Comparison of ENCODE assay signal across 20 cellular contexts in genomic region chr12:104938371-104938770, GRCh38. TPM values are rescaled to one million over a fixed set of nuclear protein-coding genes. Genes with fewer than 3 reads are reported as not detected.
DNase-seq lines count a peak whose midpoint lies in the region; ATAC-seq, FAIRE-seq and TF ChIP-seq lines count a peak whose summit lies in the region.
"Had no signal": no experiment of that assay in that cellular context is flagged by ENCODE, and none has a peak within 500 bp of the region (broad histone marks: within the 10 kb centered on the region; RNA-seq: fewer than 3 reads in every experiment).

No MANE protein-coding gene starts in this region.

- TF ChIP-seq CTCF in right lobe of liver (IDR thresholded peaks at IDR 0.05) (no peak), HepG2 (CRISPR knock-in tag; IDR thresholded peaks at IDR 0.05) (no peak), astrocyte (IDR thresholded peaks at IDR 0.05; ENCODE audit: insufficient read depth, low read depth, low read length) (no peak), natural killer cell (IDR thresholded peaks at IDR 0.05) (no peak)

- no peak overlapping the region for H3K4me3 ChIP-seq in right lobe of liver
- no peak overlapping the region for H3K4me3 ChIP-seq in HepG2 (replicated peaks in 1 of 3; ENCODE audit: insufficient read depth in 1 of 3, low read depth in 2 of 3, low read length in 3 of 3)
- no peak overlapping the region for H3K4me3 ChIP-seq in astrocyte (ENCODE audit: insufficient read depth, low read depth, low read length)
- H3K4me3 ChIP-seq in small intestine (ENCODE audit: low read depth in 1 of 2, low read length in 2 of 2), result no peak overlapping the region
- H3K4me3 ChIP-seq: A549, SK-N-MC, testis had no signal

- H3K9me3 Mint-ChIP-seq in astrocyte (ENCODE audit: unreplicated experiment), result peaks cover under 1% of the 10 kb centered on the region
- no peaks in the 10 kb centered on the region for H3K9me3 Mint-ChIP-seq in natural killer cell

- no TSS peak for BruUV-seq in HepG2 (replicated peaks; lab: Mats Ljungman, UMichigan)

- H3K27ac ChIP-seq in right lobe of liver, result peak overlapping the region in 2 of 3 donors; percentile 75 to 91
- no peak overlapping the region for H3K27ac ChIP-seq in HepG2 (ENCODE audit: extremely low read length, insufficient read depth, low read length)
- no peak overlapping the region for H3K27ac ChIP-seq in astrocyte (ENCODE audit: low read depth, low read length)
- no peak overlapping the region for H3K27ac ChIP-seq in small intestine (ENCODE audit: low read depth in 1 of 2, low read length in 1 of 2)
- H3K27ac ChIP-seq: A549, SK-N-MC, testis had no signal

- no peaks in the 10 kb centered on the region for H3K79me2 ChIP-seq in HepG2 (ENCODE audit: insufficient read depth, low read length)
- H3K79me2 ChIP-seq in astrocyte (ENCODE audit: insufficient read depth, low read length), result no peaks in the 10 kb centered on the region

- TF ChIP-seq EP300 in HepG2 (IDR thresholded peaks at IDR 0.05; ENCODE audit: low read depth in 2 of 2, low read length in 2 of 2) (no peak), HepG2 (CRISPR knock-in tag; IDR thresholded peaks at IDR 0.05; ENCODE audit: borderline replicate concordance) (no peak)

- DNase-seq in right lobe of liver (no peak), HepG2 (ENCODE audit: low spot score) (no peak), astrocyte (ENCODE audit: low read depth) (no peak), left colon (no peak), 8988T (no peak), small intestine (no peak), natural killer cell (no peak), nucleus accumbens (lab: John Stamatoyannopoulos, UW) (no peak)
- DNase-seq: activated CD4-positive, alpha-beta T cell treated with anti-CD3 and anti-CD28 coated beads for 36 hours; activated naive CD8-positive, alpha-beta T cell treated with anti-CD3 and anti-CD28 coated beads, Interleukin-2, amount 10 ng/mL, durations not matched to agents 7 days and 5 days; activated T-cell treated with anti-CD3 and anti-CD28 coated beads for 4 hours; HCEC 1CT; NCI-H446; stimulated activated naive CD4-positive, alpha-beta T cell treated with Interleukin-2 at 50 U/mL for 16 hours; testis had no signal

- CTCF ChIA-PET in HepG2 (lab: Yijun Ruan, JAX; ENCODE audit: low intra/inter-chr PET ratio, low total read pairs), result no interaction called here

- intact Hi-C loops in right lobe of liver (cut with DNase I) (no loop called here), HepG2 (cut with micrococcal nuclease; ENCODE audit: unreplicated experiment) (no loop called here), left colon (cut with DNase I, micrococcal nuclease) (no loop called here), natural killer cell (cut with micrococcal nuclease) (no loop called here)

- POLR2A ChIA-PET in HepG2 (lab: Yijun Ruan, JAX), result no interaction called here

- FAIRE-seq in HepG2 (lab: Jason Lieb, UNC) (no peak), astrocyte (lab: Jason Lieb, UNC) (no peak), small intestine (lab: Jason Lieb, UNC) (no peak)
- FAIRE-seq: A549, endothelial cell of umbilical vein, keratinocyte had no signal

- ATAC-seq in right lobe of liver (no peak), HepG2 (no peak), left colon (peak; percentile 43), natural killer cell (no peak)
- ATAC-seq: A549; activated CD4-positive, alpha-beta T cell treated with anti-CD3 and anti-CD28 coated beads for 36 hours had no signal

- TF ChIP-seq POLR2A in right lobe of liver (IDR thresholded peaks at IDR 0.05) (no peak), HepG2 (IDR thresholded peaks at IDR 0.05; ENCODE audit: insufficient read depth in 1 of 2, low read depth in 2 of 2, low read length in 2 of 2) (no peak)

- H3K27me3 Mint-ChIP-seq in astrocyte (ENCODE audit: low read depth, unreplicated experiment) (no peaks in the 10 kb centered on the region), natural killer cell (ENCODE audit: low read depth in 2 of 2) (peaks cover 14 to 27% of the 10 kb centered on the region in 2 donors)

- peaks cover 0 to 49% (median 20%) of the 10 kb centered on the region in 4 donors for H3K4me1 ChIP-seq in right lobe of liver
- peaks cover 12% of the 10 kb centered on the region for H3K4me1 ChIP-seq in HepG2 (ENCODE audit: insufficient read depth, low read length)
- H3K4me1 ChIP-seq in astrocyte (ENCODE audit: insufficient read depth, low read length), result no peaks in the 10 kb centered on the region
- no peaks in the 10 kb centered on the region for H3K4me1 ChIP-seq in small intestine (ENCODE audit: control insufficient read depth in 2 of 2, insufficient read depth in 1 of 2, low read depth in 1 of 2, low read length in 1 of 2)
- H3K4me1 ChIP-seq: testis had no signal

- H4K20me1 ChIP-seq in HepG2 (ENCODE audit: insufficient read depth, low read length) (no peaks in the 10 kb centered on the region), astrocyte (ENCODE audit: insufficient read depth, low read length) (peaks cover 4% of the 10 kb centered on the region)

- H2AFZ ChIP-seq in HepG2 (ENCODE audit: low read length) (no peak overlapping the region), astrocyte (ENCODE audit: low read depth, low read length) (no peak overlapping the region)

- WGBS in right lobe of liver (ENCODE audit: insufficient coverage, low coverage, low lambda C conversion rate, missing lambda C conversion rate), result 48% methylated on average over 3 of the region's 3 CpGs
- 80% methylated on average over 3 of the region's 3 CpGs for WGBS in HepG2 (ENCODE audit: low lambda C conversion rate)
- WGBS in small intestine, 3 donors, result 54 to 79% (median 60%) methylated on average over 3 of the region's 3 CpGs

- no peak overlapping the region for H3K4me3 Mint-ChIP-seq in astrocyte (ENCODE audit: unreplicated experiment)
- no peak overlapping the region for H3K4me3 Mint-ChIP-seq in natural killer cell
- H3K4me3 Mint-ChIP-seq: activated CD4-positive, alpha-beta T cell treated with anti-CD3 and anti-CD28 coated beads for 36 hours; activated naive CD8-positive, alpha-beta T cell treated with anti-CD3 and anti-CD28 coated beads, Interleukin-2, amount 10 ng/mL, durations not matched to agents 7 days and 5 days had no signal

- H3K27me3 ChIP-seq in right lobe of liver (no peaks in the 10 kb centered on the region), HepG2 (ENCODE audit: control insufficient read depth in 1 of 2, insufficient read depth in 2 of 2, low read length in 2 of 2) (no peaks in the 10 kb centered on the region), astrocyte (ENCODE audit: insufficient read depth, low read length) (peaks cover 2% of the 10 kb centered on the region), small intestine (ENCODE audit: control insufficient read depth in 2 of 2, insufficient read depth in 2 of 2, low read length in 2 of 2) (no peaks in the 10 kb centered on the region)
- H3K27me3 ChIP-seq: testis had no signal

- H3K9me3 ChIP-seq in right lobe of liver (no peaks in the 10 kb centered on the region), HepG2 (ENCODE audit: low read length) (no peaks in the 10 kb centered on the region), astrocyte (ENCODE audit: insufficient read depth, low read depth, low read length) (no peaks in the 10 kb centered on the region), small intestine (ENCODE audit: control insufficient read depth, low read depth) (no peaks in the 10 kb centered on the region)
- H3K9me3 ChIP-seq: A549, testis had no signal

- H3K36me3 Mint-ChIP-seq in astrocyte (ENCODE audit: low read depth, unreplicated experiment) (no peaks in the 10 kb centered on the region), natural killer cell (no peaks in the 10 kb centered on the region)
- H3K36me3 Mint-ChIP-seq: activated naive CD8-positive, alpha-beta T cell treated with anti-CD3 and anti-CD28 coated beads, Interleukin-2, amount 10 ng/mL, durations not matched to agents 7 days and 5 days had no signal

- peak overlapping the region; percentile 86 for H3K27ac Mint-ChIP-seq in astrocyte (ENCODE audit: unreplicated experiment)
- no peak overlapping the region for H3K27ac Mint-ChIP-seq in natural killer cell
- H3K27ac Mint-ChIP-seq: activated CD4-positive, alpha-beta T cell treated with anti-CD3 and anti-CD28 coated beads for 36 hours; activated naive CD8-positive, alpha-beta T cell treated with anti-CD3 and anti-CD28 coated beads, Interleukin-2, amount 10 ng/mL, durations not matched to agents 7 days and 5 days; progenitor cell of endocrine pancreas had no signal

- H3K36me3 ChIP-seq in right lobe of liver (no peaks in the 10 kb centered on the region), HepG2 (replicated peaks in 1 of 2; ENCODE audit: control insufficient read depth in 1 of 2, insufficient read depth in 2 of 2, low read length in 2 of 2) (no peaks in the 10 kb centered on the region), astrocyte (ENCODE audit: insufficient read depth, low read length) (no peaks in the 10 kb centered on the region), small intestine (ENCODE audit: control insufficient read depth in 2 of 2, insufficient read depth in 2 of 2, low read length in 2 of 2) (no peaks in the 10 kb centered on the region)

- H3K4me2 ChIP-seq in HepG2 (ENCODE audit: low read depth, low read length), result no peak overlapping the region
- H3K4me2 ChIP-seq in astrocyte (ENCODE audit: low read length), result no peak overlapping the region
- H3K4me2 ChIP-seq: A549 had no signal

- H3K4me1 Mint-ChIP-seq in astrocyte (ENCODE audit: low read depth, unreplicated experiment) (peaks cover 7% of the 10 kb centered on the region), natural killer cell (no peaks in the 10 kb centered on the region)
- H3K4me1 Mint-ChIP-seq: activated CD4-positive, alpha-beta T cell treated with anti-CD3 and anti-CD28 coated beads for 36 hours; activated naive CD8-positive, alpha-beta T cell treated with anti-CD3 and anti-CD28 coated beads, Interleukin-2, amount 10 ng/mL, durations not matched to agents 7 days and 5 days had no signal

- H3K9ac ChIP-seq in HepG2 (ENCODE audit: insufficient read depth, low read depth, low read length) (no peak overlapping the region), astrocyte (ENCODE audit: low read length) (no peak overlapping the region)

- no peak for TF ChIP-seq RAD21 in HepG2 (CRISPR knock-in tag; IDR thresholded peaks at IDR 0.05)

- in situ Hi-C loops in HepG2 (cut with HindIII; ENCODE audit: extremely low pct_ligation_motif_present, low pct_unique_long_range_greater_than_20kb), result no loop called here

RNA-seq across cellular contexts. Expression of gene SLC41A2, which starts 19.7 kb away (rescaled TPM):
- total RNA-seq in right lobe of liver, result 100 to 1,000 TPM in 3 of 6 experiments, 10 to 100 TPM in 3; 64.1 to 115 (median 99.2) TPM
- 12.8 and 14.7 TPM in 2 replicates for total RNA-seq in HepG2 (2016; rRNA removed; fragmentation: Illumina TruSeq; extraction: Trizol)
- total RNA-seq in HepG2 (2016; cell fraction: cytosol; rRNA removed; fragmentation: Illumina TruSeq; extraction: Trizol; ENCODE audit: low read depth), result 31.7 and 33.7 TPM in 2 replicates
- 11.6 and 15.0 TPM in 2 replicates for total RNA-seq in HepG2 (2016; cell fraction: insoluble cytoplasmic fraction; rRNA removed; fragmentation: Illumina TruSeq; extraction: Trizol)
- 17.1 and 21.1 TPM in 2 replicates for total RNA-seq in HepG2 (2016; cell fraction: membrane; rRNA removed; fragmentation: Illumina TruSeq; extraction: Trizol)
- 16.4 and 18.7 TPM in 2 replicates for total RNA-seq in HepG2 (2016; cell fraction: nucleus; rRNA removed; fragmentation: Illumina TruSeq; extraction: Trizol)
- 1.8 and 2.3 TPM in 2 replicates for polyA plus RNA-seq in HepG2 (2011; rRNA removed)
- 1.1 and 1.8 TPM in 2 replicates for polyA plus RNA-seq in HepG2 (2011; cell fraction: cytosol; rRNA removed)
- 0.87 and 1.7 TPM in 2 replicates for polyA plus RNA-seq in HepG2 (2011; cell fraction: nucleus; rRNA removed)
- 2.7 and 3.3 TPM in 2 replicates for polyA plus RNA-seq in HepG2 (2012)
- 1.3 and 2.5 TPM in 2 replicates for polyA plus RNA-seq in HepG2 (2016; cell fraction: cytosol; fragmentation: Illumina TruSeq; extraction: Trizol; ENCODE audit: low read depth)
- 4.1 and 5.4 TPM in 2 replicates for polyA plus RNA-seq in HepG2 (2016; cell fraction: insoluble cytoplasmic fraction; fragmentation: Illumina TruSeq; extraction: Trizol; ENCODE audit: low read depth)
- 3.6 and 4.1 TPM in 2 replicates for polyA plus RNA-seq in HepG2 (2016; cell fraction: membrane; fragmentation: Illumina TruSeq; extraction: Trizol; ENCODE audit: low read depth)
- polyA plus RNA-seq in HepG2 (2016; cell fraction: nucleus; fragmentation: Illumina TruSeq; extraction: Trizol; ENCODE audit: insufficient read depth, low read depth), result 7.4 and 9.8 TPM in 2 replicates
- 4.2 and 6.5 TPM in 2 replicates for polyA minus RNA-seq in HepG2 (2011; rRNA and poly(A)+ RNA removed; ENCODE audit: low replicate concordance)
- polyA minus RNA-seq in HepG2 (2011; cell fraction: cytosol; rRNA and poly(A)+ RNA removed), result 4.3 and 4.8 TPM in 2 replicates
- polyA minus RNA-seq in HepG2 (2011; cell fraction: nucleus; rRNA and poly(A)+ RNA removed), result 8.4 and 10.4 TPM in 2 replicates
- 34.8 and 35.6 TPM in 2 replicates for total RNA-seq in astrocyte
- total RNA-seq in left colon, result 10 to 100 TPM; 91.5 to 99.9 TPM
- 10 to 100 TPM; 14.3 to 27.5 (median 17.7) TPM for polyA plus RNA-seq in small intestine
- 1 to 10 TPM; 1.3 to 3.5 (median 1.7) TPM for total RNA-seq in natural killer cell

RNA-seq across cellular contexts. Expression of gene NOPCHAP1, which starts 47.7 kb away (rescaled TPM):
- 1 to 10 TPM; 2.1 to 7.7 (median 6.1) TPM for total RNA-seq in right lobe of liver
- total RNA-seq in HepG2 (2016; rRNA removed; fragmentation: Illumina TruSeq; extraction: Trizol), result 38.1 and 51.5 TPM in 2 replicates
- 18.0 and 20.8 TPM in 2 replicates for total RNA-seq in HepG2 (2016; cell fraction: cytosol; rRNA removed; fragmentation: Illumina TruSeq; extraction: Trizol; ENCODE audit: low read depth)
- 36.7 and 52.0 TPM in 2 replicates for total RNA-seq in HepG2 (2016; cell fraction: insoluble cytoplasmic fraction; rRNA removed; fragmentation: Illumina TruSeq; extraction: Trizol)
- total RNA-seq in HepG2 (2016; cell fraction: membrane; rRNA removed; fragmentation: Illumina TruSeq; extraction: Trizol), result 20.7 and 21.6 TPM in 2 replicates
- total RNA-seq in HepG2 (2016; cell fraction: nucleus; rRNA removed; fragmentation: Illumina TruSeq; extraction: Trizol), result 13.0 and 14.4 TPM in 2 replicates
- polyA plus RNA-seq in HepG2 (2011; rRNA removed), result 4.5 and 5.7 TPM in 2 replicates
- 5.2 and 5.8 TPM in 2 replicates for polyA plus RNA-seq in HepG2 (2011; cell fraction: cytosol; rRNA removed)
- polyA plus RNA-seq in HepG2 (2011; cell fraction: nucleus; rRNA removed), result 2.0 and 2.5 TPM in 2 replicates
- polyA plus RNA-seq in HepG2 (2012), result 8.4 and 15.0 TPM in 2 replicates
- 13.1 and 13.3 TPM in 2 replicates for polyA plus RNA-seq in HepG2 (2016; cell fraction: cytosol; fragmentation: Illumina TruSeq; extraction: Trizol; ENCODE audit: low read depth)
- 30.0 and 32.6 TPM in 2 replicates for polyA plus RNA-seq in HepG2 (2016; cell fraction: insoluble cytoplasmic fraction; fragmentation: Illumina TruSeq; extraction: Trizol; ENCODE audit: low read depth)
- 12.7 and 13.5 TPM in 2 replicates for polyA plus RNA-seq in HepG2 (2016; cell fraction: membrane; fragmentation: Illumina TruSeq; extraction: Trizol; ENCODE audit: low read depth)
- 12.6 and 19.4 TPM in 2 replicates for polyA plus RNA-seq in HepG2 (2016; cell fraction: nucleus; fragmentation: Illumina TruSeq; extraction: Trizol; ENCODE audit: insufficient read depth, low read depth)
- polyA minus RNA-seq in HepG2 (2011; rRNA and poly(A)+ RNA removed; ENCODE audit: low replicate concordance), result 3.9 and 12.6 TPM in 2 replicates
- polyA minus RNA-seq in HepG2 (2011; cell fraction: cytosol; rRNA and poly(A)+ RNA removed), result 2.9 and 5.5 TPM in 2 replicates
- 6.6 and 7.3 TPM in 2 replicates for polyA minus RNA-seq in HepG2 (2011; cell fraction: nucleus; rRNA and poly(A)+ RNA removed)
- total RNA-seq in astrocyte, result 22.3 and 26.8 TPM in 2 replicates
- total RNA-seq in left colon, result 10 to 100 TPM; 14.8 to 15.0 TPM
- polyA plus RNA-seq in small intestine, result 10 to 100 TPM in 1 of 3 donors, 1 to 10 TPM in 2; 5.4 to 10.7 (median 8.4) TPM
- 1 to 10 TPM; 8.0 to 9.5 (median 8.6) TPM for total RNA-seq in natural killer cell

Comparison
In these comparisons a context has a peak if more than half of its experiments do, and no peak if none do; other contexts are left out.
1. H3K27ac ChIP-seq: peak in right lobe of liver (2 of 3); none in HepG2 (single experiment), astrocyte (single experiment) and small intestine (0 of 2).